In genomic region chr18:109130-109921, GRCh38 we compare ENCODE assay signal across 1 cellular context.
TF ChIP-seq lines count a peak whose summit lies in the region.

No MANE protein-coding gene starts in this region.

TF ChIP-seq in HCT116, 20 proteins besides CTCF, POLR2A, EP300 and RAD21:
- TF ChIP-seq ATF3 (IDR thresholded peaks at IDR 0.05) = peak; percentile 40; the same call in 1 of the 2 replicates
- peak; percentile 71 for TF ChIP-seq CEBPB (IDR thresholded peaks at IDR 0.05; ENCODE audit: low read depth)
